8 cellular contexts compared by ENCODE assay signal in the genomic region with DNA sequence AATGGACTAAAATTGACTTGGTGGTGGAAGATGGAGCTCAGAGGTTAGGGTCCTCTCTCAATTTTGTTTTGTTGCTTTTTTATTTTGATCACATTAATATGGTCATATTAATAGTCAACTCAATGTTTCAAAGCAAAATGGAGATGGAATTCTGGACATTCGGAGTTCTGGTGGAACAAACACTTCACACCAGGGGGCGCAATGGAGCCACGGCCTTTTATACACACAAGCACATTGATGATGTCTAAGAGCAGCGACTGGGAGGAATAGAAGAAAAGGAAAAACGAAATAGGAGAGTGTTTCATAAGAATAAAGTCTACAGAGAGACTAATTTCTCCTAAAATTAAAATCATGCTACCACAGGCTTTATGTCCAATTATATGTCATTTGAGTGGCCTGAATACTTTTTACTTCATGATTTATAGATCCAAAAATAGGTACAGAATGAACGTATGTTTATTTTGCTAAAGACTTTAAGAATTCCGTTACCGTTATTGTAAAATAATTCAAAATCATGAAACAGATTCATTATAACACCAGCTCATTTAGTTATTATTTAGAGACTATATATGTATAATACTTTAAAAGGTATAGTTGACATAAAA.
DNase-seq lines count a peak whose midpoint lies in the region; ATAC-seq, FAIRE-seq and TF ChIP-seq lines count a peak whose summit lies in the region.

No MANE protein-coding gene starts in this region.

- DNase-seq in D721Med (ENCODE audit: insufficient read length, low spot score), result peak; percentile 19
- DNase-seq in RWPE1 (ENCODE audit: low spot score), result peak; percentile 26
- DNase-seq in activated naive CD4-positive, alpha-beta T cell treated with Interleukin-2 at 50 U/mL for 16 hours, result peak; percentile 64
- peak; percentile 42 to 93 (median 81) for DNase-seq in head of caudate nucleus
- DNase-seq in putamen (ENCODE audit: low spot score), result peak; percentile 64

- no peaks in the 10 kb centered on the region for H3K79me2 ChIP-seq in KMS-11 (ENCODE audit: insufficient read depth, low read depth)

- H3K27ac ChIP-seq in KMS-11, result no peak overlapping the region
- H3K27ac ChIP-seq in RWPE1, result no peak overlapping the region

- CTCF ChIA-PET in RWPE1 (lab: Yijun Ruan, JAX), result interaction anchor here (0.6 kb wide), 3 partner anchors 13 to 194 kb away, joined by 3 to 4 read pairs (median 3); no protein-coding TSS in a partner anchor

- H3K4me2 ChIP-seq in KMS-11, result no peak overlapping the region

- no peak overlapping the region for H3K4me3 ChIP-seq in KMS-11 (IDR thresholded peaks at IDR 0.05; ENCODE audit: insufficient read depth, low read depth, low read length)

- H2AFZ ChIP-seq in KMS-11 (ENCODE audit: low read depth), result no peak overlapping the region

- TF ChIP-seq CTCF in D721Med (IDR thresholded peaks at IDR 0.05; ENCODE audit: insufficient read depth, missing control alignments) (peak; percentile 90), KMS-11 (conservative IDR thresholded peaks at IDR 0.05; ENCODE audit: low read depth, low read length) (peak; percentile 91), RWPE1 (conservative IDR thresholded peaks at IDR 0.05; ENCODE audit: low read depth) (peak; percentile 82)

- no peaks in the 10 kb centered on the region for H4K20me1 ChIP-seq in KMS-11 (ENCODE audit: insufficient read depth)

- no peak overlapping the region for H3K9ac ChIP-seq in KMS-11

- no peaks in the 10 kb centered on the region for H3K36me3 ChIP-seq in KMS-11 (ENCODE audit: insufficient read depth)

- intact Hi-C loops in head of caudate nucleus (cut with DNase I), result no loop called here

- POLR2A ChIA-PET in RWPE1 (lab: Yijun Ruan, JAX; ENCODE audit: low non-redundant PET), result no interaction called here

- H3K4me1 ChIP-seq in KMS-11 (ENCODE audit: low read depth, poor library complexity, severe bottlenecking), result no peaks in the 10 kb centered on the region

- no peaks in the 10 kb centered on the region for H3K27me3 ChIP-seq in KMS-11 (ENCODE audit: insufficient read depth, low read depth)

- FAIRE-seq in D721Med (lab: Jason Lieb, UNC), result peak; percentile 87

- ATAC-seq in GM21529 (IDR thresholded peaks at IDR 0.05; ENCODE audit: unreplicated experiment) (peak; percentile 81), GM18520 (IDR thresholded peaks at IDR 0.05; ENCODE audit: unreplicated experiment) (no peak)

Comparison
In these comparisons a context has a peak if more than half of its experiments do, and no peak if none do; other contexts are left out.
1. DNase-seq: peak in every context shown above with its lines; median percentile 81 in head of caudate nucleus; 64 in activated naive CD4-positive, alpha-beta T cell treated with Interleukin-2 at 50 U/mL for 16 hours; 64 in putamen; 26 in RWPE1; 19 in D721Med.